In genomic region chr20:58890454-58891075, GRCh38 we compare ENCODE assay signal across 8 cellular contexts. TPM values are rescaled to one million over a fixed set of nuclear protein-coding genes. Genes with fewer than 3 reads are reported as not detected.
A peak's percentile ranks its signal among the peaks of the same experiment; 100 is the strongest.
DNase-seq lines count a peak whose midpoint lies in the region; ATAC-seq and TF ChIP-seq lines count a peak whose summit lies in the region.

No MANE protein-coding gene starts in this region.

- peak; percentile 40 to 42 for TF ChIP-seq POLR2A in uterus (IDR thresholded peaks at IDR 0.05)

- peaks cover 23 to 44% (median 34%) of the 10 kb centered on the region in 4 donors for H3K4me1 Mint-ChIP-seq in CD4-positive, alpha-beta memory T cell
- H3K4me1 Mint-ChIP-seq in T-helper 17 cell = peaks cover 29% of the 10 kb centered on the region

- DNase-seq in CD4-positive, alpha-beta memory T cell = peak; percentile 63 to 71 (median 69)
- DNase-seq in NAMALWA (ENCODE audit: low spot score) = peak; percentile 75
- peak; percentile 31 to 60 (median 38) for DNase-seq in T-helper 17 cell
- DNase-seq in amygdala (lab: John Stamatoyannopoulos, UW) = peak in 41 of 56 donors; percentile 19 to 78 (median 65)
- DNase-seq in right atrium auricular region (ENCODE audit: low spot score) = peak; percentile 80
- DNase-seq in psoas muscle = peak; percentile 85 to 88
- peak; percentile 83 to 86 for DNase-seq in uterus

- peak overlapping the region; percentile 93 to 97 (median 95) for H3K4me3 Mint-ChIP-seq in CD4-positive, alpha-beta memory T cell
- H3K4me3 Mint-ChIP-seq in T-helper 17 cell = peak overlapping the region; percentile 89

- H3K4me1 ChIP-seq in CD4-positive, alpha-beta memory T cell (ENCODE audit: insufficient read depth, low read length) = peaks cover 38% of the 10 kb centered on the region
- H3K4me1 ChIP-seq in right atrium auricular region (peaks cover 0 to 32% of the 10 kb centered on the region in 2 donors), psoas muscle (peaks cover 26% of the 10 kb centered on the region), uterus (peaks cover 5 to 9% of the 10 kb centered on the region in 2 donors)

- ATAC-seq in GM21737 (IDR thresholded peaks at IDR 0.05; ENCODE audit: unreplicated experiment) (peak; percentile 29), T-helper 17 cell (peak; percentile 24), psoas muscle (peak; percentile 49 to 58 (median 52))

- H3K9me3 Mint-ChIP-seq in CD4-positive, alpha-beta memory T cell = peaks cover 0 to 2% (median 0%) of the 10 kb centered on the region in 8 donors

- H3K27ac Mint-ChIP-seq in CD4-positive, alpha-beta memory T cell = peak overlapping the region; percentile 92 to 99 (median 96)
- H3K27ac Mint-ChIP-seq in T-helper 17 cell = peak overlapping the region; percentile 89

- TF ChIP-seq CTCF in right atrium auricular region (IDR thresholded peaks at IDR 0.05) (peak in 1 of 2 donors; percentile 19), psoas muscle (IDR thresholded peaks at IDR 0.05) (no peak), uterus (IDR thresholded peaks at IDR 0.05) (no peak)

- peaks cover 2 to 26% of the 10 kb centered on the region in 2 donors for H3K36me3 Mint-ChIP-seq in CD4-positive, alpha-beta memory T cell
- H3K36me3 Mint-ChIP-seq in T-helper 17 cell (ENCODE audit: low read depth) = peaks cover 3% of the 10 kb centered on the region

- H3K27ac ChIP-seq in CD4-positive, alpha-beta memory T cell (ENCODE audit: low read depth, low read length) = peak overlapping the region; percentile 78
- H3K27ac ChIP-seq in right atrium auricular region (peak overlapping the region; percentile 99), psoas muscle (peak overlapping the region; percentile 97), uterus (peak overlapping the region; percentile 98 to 100)

- peak overlapping the region in 1 of 2 donors; percentile 67 for H3K4me3 ChIP-seq in CD4-positive, alpha-beta memory T cell (ENCODE audit: low read length in 2 of 2)
- H3K4me3 ChIP-seq in right atrium auricular region = peak overlapping the region; percentile 87 to 92
- H3K4me3 ChIP-seq in psoas muscle = peak overlapping the region; percentile 84
- peak overlapping the region; percentile 77 to 96 for H3K4me3 ChIP-seq in uterus

- no peaks in the 10 kb centered on the region for H3K36me3 ChIP-seq in CD4-positive, alpha-beta memory T cell (ENCODE audit: insufficient read depth, low read length)
- no peaks in the 10 kb centered on the region for H3K36me3 ChIP-seq in right atrium auricular region
- H3K36me3 ChIP-seq in psoas muscle (ENCODE audit: insufficient read depth in 1 of 2, low read depth in 1 of 2) = no peaks in the 10 kb centered on the region
- no peaks in the 10 kb centered on the region for H3K36me3 ChIP-seq in uterus

- no peaks in the 10 kb centered on the region for H3K27me3 ChIP-seq in CD4-positive, alpha-beta memory T cell (ENCODE audit: insufficient read depth, low read length)
- H3K27me3 ChIP-seq in right atrium auricular region = no peaks in the 10 kb centered on the region
- H3K27me3 ChIP-seq in psoas muscle (ENCODE audit: insufficient read depth in 3 of 3, low read length in 2 of 3) = no peaks in the 10 kb centered on the region
- H3K27me3 ChIP-seq in uterus = no peaks in the 10 kb centered on the region

- intact Hi-C loops in CD4-positive, alpha-beta memory T cell (cut with micrococcal nuclease) = loop anchor here (1.0 to 10.0 kb wide), 4 partner anchors 277 to 1496 kb away; partner anchors contain the start of genes RAB22A, RBM38 and VAPB
- intact Hi-C loops in psoas muscle (cut with DNase I) (loop anchor here (5.0 kb wide), 2 partner anchors 92 to 152 kb away; partner anchors contain the start of genes NELFCD (in 1 of the 2) and PRELID3B (in 1 of the 2)), uterus (cut with DNase I; ENCODE audit: low total_unique reads) (loop anchor here (10.0 kb wide), 1 partner anchor 94 kb away; the partner anchor contains the start of gene NELFCD)

- no peaks in the 10 kb centered on the region for H3K27me3 Mint-ChIP-seq in CD4-positive, alpha-beta memory T cell
- H3K27me3 Mint-ChIP-seq in T-helper 17 cell = no peaks in the 10 kb centered on the region

- H3K9me3 ChIP-seq in CD4-positive, alpha-beta memory T cell (ENCODE audit: control insufficient read depth in 1 of 2, low read length in 2 of 2) = no peaks in the 10 kb centered on the region
- H3K9me3 ChIP-seq in T-helper 17 cell (ENCODE audit: control insufficient read depth, low read length, poor library complexity, severe bottlenecking) = no peaks in the 10 kb centered on the region
- H3K9me3 ChIP-seq in right atrium auricular region = no peaks in the 10 kb centered on the region
- H3K9me3 ChIP-seq in psoas muscle = no peaks in the 10 kb centered on the region
- no peaks in the 10 kb centered on the region for H3K9me3 ChIP-seq in uterus

- WGBS in psoas muscle, 3 donors = 2 to 5% (median 4%) methylated on average over 39 to 66 of the region's 69 CpGs

- CTCF ChIA-PET in CD4-positive, alpha-beta memory T cell (lab: Charles Lee; ENCODE audit: partially characterized antibody) = no interaction called here

- POLR2A ChIA-PET in CD4-positive, alpha-beta memory T cell (lab: Charles Lee; ENCODE audit: partially characterized antibody) = interaction anchor here (0.8 to 4.7 kb wide), 18 partner anchors 10 to 582 kb away, joined by 3 to 69 read pairs (median 5); partner anchors contain the start of genes ATP5F1E, GNAS, PRELID3B and STX16

RNA-seq across cellular contexts. Expression of gene GNAS, which starts 38.0 kb away (rescaled TPM):
- 100 to 1,000 TPM; 641 to 645 TPM for total RNA-seq in CD4-positive, alpha-beta memory T cell
- polyA plus RNA-seq in CD4-positive, alpha-beta memory T cell = 100 to 1,000 TPM in 1 of 2 donors, 10 to 100 TPM in 1; 70.1 to 184 TPM
- 1,000 to 10,000 TPM in 1 of 2 donors, 100 to 1,000 TPM in 1; 755 to 1,096 TPM for total RNA-seq in T-helper 17 cell
- 1,000 to 10,000 TPM; 1,032 to 1,202 TPM for total RNA-seq in right atrium auricular region
- 1,000 to 10,000 TPM; 1,018 to 1,905 (median 1,319) TPM for total RNA-seq in psoas muscle
- 1,000 to 10,000 TPM in 2 of 3 donors, 100 to 1,000 TPM in 1; 700 to 1,469 (median 1,394) TPM for polyA plus RNA-seq in psoas muscle
- 100 to 1,000 TPM; 281 to 822 (median 446) TPM for total RNA-seq in uterus

RNA-seq across cellular contexts. Expression of gene GNAS-AS1, which starts 39.9 kb away (rescaled TPM):
- 1 to 10 TPM in 1 of 2 experiments, under 1 TPM in 1; 0.94 to 1.1 TPM for total RNA-seq in CD4-positive, alpha-beta memory T cell
- not detected for polyA plus RNA-seq in CD4-positive, alpha-beta memory T cell
- total RNA-seq in T-helper 17 cell (under 1 TPM in 1 of 2 donors, not detected in 1; 0.72 TPM), right atrium auricular region (not detected), psoas muscle (1 to 10 TPM in 1 of 4 donors, under 1 TPM in 2, not detected in 1; 0.26 to 1.0 (median 0.65) TPM), uterus (1 to 10 TPM in 2 of 4 donors, under 1 TPM in 1, not detected in 1; 0.77 to 3.4 (median 1.2) TPM)
- polyA plus RNA-seq in psoas muscle = under 1 TPM; 0.03 to 0.53 (median 0.13) TPM
